ENCODE assay signal across 8 cellular contexts in genomic region chr9:42018214-42018922, GRCh38.
DNase-seq lines count a peak whose midpoint lies in the region; ATAC-seq, FAIRE-seq and TF ChIP-seq lines count a peak whose summit lies in the region.
"Not testable (repeated sequence)": the region's sequence is repeated elsewhere in the genome, so short reads cannot be mapped to it uniquely, and the experiment has no call there.

No MANE protein-coding gene starts in this region.

- H3K4me3 Mint-ChIP-seq in HFFc6; endodermal cell; stimulated activated effector memory CD8-positive, alpha-beta T cell treated with anti-CD3 and anti-CD28 coated beads, Interleukin-12 subunit alpha, Interleukin-12 subunit beta, amount 100 ng/mL, for 72 hours: not testable (repeated sequence)

- not testable (repeated sequence) for H3K4me3 ChIP-seq in endodermal cell (ENCODE audit: low read length); gastroesophageal sphincter; lung

- not testable (repeated sequence) for H3K4me1 ChIP-seq in endodermal cell (ENCODE audit: control insufficient read depth, insufficient read depth, low read length); gastroesophageal sphincter; lung (ENCODE audit: control insufficient read depth in 2 of 2, insufficient read depth in 2 of 2, low read length in 2 of 2)

- not testable (repeated sequence) for H3K36me3 ChIP-seq in endodermal cell (ENCODE audit: control insufficient read depth, insufficient read depth, low read length); gastroesophageal sphincter; lung (ENCODE audit: control insufficient read depth in 2 of 2, insufficient read depth in 2 of 2, low read length in 2 of 2)

- peak; percentile 48 for FAIRE-seq in RCC 7860 (lab: Jason Lieb, UNC)

- TF ChIP-seq CTCF in HFFc6 (IDR thresholded peaks at IDR 0.05); endodermal cell (conservative IDR thresholded peaks at IDR 0.05); gastroesophageal sphincter (IDR thresholded peaks at IDR 0.05); lung (IDR thresholded peaks at IDR 0.05; ENCODE audit: control extremely low read depth, extremely low read depth): not testable (repeated sequence)

- not testable (repeated sequence) for TF ChIP-seq EP300 in gastroesophageal sphincter (IDR thresholded peaks at IDR 0.05)

- peak; percentile 23 for ATAC-seq in gastroesophageal sphincter
- ATAC-seq in lung (ENCODE audit: insufficient read depth, low FRiP score), result peak; percentile 47
- ATAC-seq in stimulated activated effector memory CD8-positive, alpha-beta T cell treated with anti-CD3 and anti-CD28 coated beads, Interleukin-12 subunit alpha, Interleukin-12 subunit beta, amount 100 ng/mL, for 72 hours, result peak; percentile 50

- H3K36me3 Mint-ChIP-seq in HFFc6 (ENCODE audit: low read depth); endodermal cell (ENCODE audit: low read depth); stimulated activated effector memory CD8-positive, alpha-beta T cell treated with anti-CD3 and anti-CD28 coated beads, Interleukin-12 subunit alpha, Interleukin-12 subunit beta, amount 100 ng/mL, for 72 hours: not testable (repeated sequence)

- H3K9ac ChIP-seq in endodermal cell (ENCODE audit: extremely low read depth, low read length, poor library complexity, severe bottlenecking), result not testable (repeated sequence)

- not testable (repeated sequence) for H3K9me3 ChIP-seq in endodermal cell (ENCODE audit: control insufficient read depth, low read length); gastroesophageal sphincter; lung (ENCODE audit: control insufficient read depth in 2 of 2, insufficient read depth in 1 of 2, low read length in 1 of 2)

- DNase-seq in A172 (ENCODE audit: low spot score), result peak; percentile 22
- DNase-seq in HFFc6, result peak; percentile 1
- not testable (repeated sequence) for DNase-seq in RCC 7860 (ENCODE audit: low spot score); lung (ENCODE audit: low spot score); stimulated activated effector memory CD8-positive, alpha-beta T cell treated with anti-CD3 and anti-CD28 coated beads, Interleukin-12 subunit alpha, Interleukin-12 subunit beta, amount 100 ng/mL, for 72 hours (ENCODE audit: low spot score in 2 of 2)
- DNase-seq in astrocyte of the hippocampus (ENCODE audit: low read depth, low spot score), result peak; percentile 2
- DNase-seq in endodermal cell, result peak; percentile 20

- H3K9me3 Mint-ChIP-seq in HFFc6; endodermal cell; stimulated activated effector memory CD8-positive, alpha-beta T cell treated with anti-CD3 and anti-CD28 coated beads, Interleukin-12 subunit alpha, Interleukin-12 subunit beta, amount 100 ng/mL, for 72 hours: not testable (repeated sequence)

- not testable (repeated sequence) for H3K27ac ChIP-seq in endodermal cell (ENCODE audit: low read depth, low read length); lung (ENCODE audit: low read depth in 1 of 2, low read length in 1 of 2)
- H3K27ac ChIP-seq in gastroesophageal sphincter, result peak overlapping the region in 3 of 4 donors; percentile 44 to 56 (median 54)

- H3K4me1 Mint-ChIP-seq in HFFc6 (ENCODE audit: low read depth); endodermal cell; stimulated activated effector memory CD8-positive, alpha-beta T cell treated with anti-CD3 and anti-CD28 coated beads, Interleukin-12 subunit alpha, Interleukin-12 subunit beta, amount 100 ng/mL, for 72 hours: not testable (repeated sequence)

- not testable (repeated sequence) for H3K27ac Mint-ChIP-seq in HFFc6; endodermal cell; stimulated activated effector memory CD8-positive, alpha-beta T cell treated with anti-CD3 and anti-CD28 coated beads, Interleukin-12 subunit alpha, Interleukin-12 subunit beta, amount 100 ng/mL, for 72 hours

- 100% methylated on average over 4 of the region's 7 CpGs; no CpG with 5 or more reads in 1 of the 2 experiments for WGBS in endodermal cell (ENCODE audit: insufficient coverage in 1 of 2, insufficient read length in 1 of 2), 2 experiments
- WGBS in gastroesophageal sphincter (ENCODE audit: low coverage in 1 of 2), 2 donors, result no CpG with 5 or more reads among the region's 7 CpGs
- WGBS in lung, 2 donors, result 79 to 85% methylated on average over 7 of the region's 7 CpGs

- H3K27me3 Mint-ChIP-seq in HFFc6 (ENCODE audit: insufficient read depth); endodermal cell (ENCODE audit: insufficient read depth): not testable (repeated sequence)

- H3K27me3 ChIP-seq in endodermal cell (ENCODE audit: control insufficient read depth, insufficient read depth, low read length, poor library complexity, severe bottlenecking); gastroesophageal sphincter; lung (ENCODE audit: control insufficient read depth, insufficient read depth): not testable (repeated sequence)

- TF ChIP-seq POLR2A in gastroesophageal sphincter (IDR thresholded peaks at IDR 0.05), result not testable (repeated sequence)
